1 cellular context compared by ENCODE assay signal in genomic region chr11:30561691-30562412, GRCh38.
TF ChIP-seq lines count a peak whose summit lies in the region.

No MANE protein-coding gene starts in this region.

TF ChIP-seq in IMR-90, 13 proteins besides CTCF, POLR2A, EP300 and RAD21 (continued from another document):
- no peak for TF ChIP-seq CHD1 (IDR thresholded peaks at IDR 0.05; ENCODE audit: low read depth, low read length)
- no peak for TF ChIP-seq NFE2L2 (IDR thresholded peaks at IDR 0.05; ENCODE audit: low read depth, low read length)
- TF ChIP-seq BHLHE40 (IDR thresholded peaks at IDR 0.05; ENCODE audit: low read depth, low read length): no peak
